In the genomic region with DNA sequence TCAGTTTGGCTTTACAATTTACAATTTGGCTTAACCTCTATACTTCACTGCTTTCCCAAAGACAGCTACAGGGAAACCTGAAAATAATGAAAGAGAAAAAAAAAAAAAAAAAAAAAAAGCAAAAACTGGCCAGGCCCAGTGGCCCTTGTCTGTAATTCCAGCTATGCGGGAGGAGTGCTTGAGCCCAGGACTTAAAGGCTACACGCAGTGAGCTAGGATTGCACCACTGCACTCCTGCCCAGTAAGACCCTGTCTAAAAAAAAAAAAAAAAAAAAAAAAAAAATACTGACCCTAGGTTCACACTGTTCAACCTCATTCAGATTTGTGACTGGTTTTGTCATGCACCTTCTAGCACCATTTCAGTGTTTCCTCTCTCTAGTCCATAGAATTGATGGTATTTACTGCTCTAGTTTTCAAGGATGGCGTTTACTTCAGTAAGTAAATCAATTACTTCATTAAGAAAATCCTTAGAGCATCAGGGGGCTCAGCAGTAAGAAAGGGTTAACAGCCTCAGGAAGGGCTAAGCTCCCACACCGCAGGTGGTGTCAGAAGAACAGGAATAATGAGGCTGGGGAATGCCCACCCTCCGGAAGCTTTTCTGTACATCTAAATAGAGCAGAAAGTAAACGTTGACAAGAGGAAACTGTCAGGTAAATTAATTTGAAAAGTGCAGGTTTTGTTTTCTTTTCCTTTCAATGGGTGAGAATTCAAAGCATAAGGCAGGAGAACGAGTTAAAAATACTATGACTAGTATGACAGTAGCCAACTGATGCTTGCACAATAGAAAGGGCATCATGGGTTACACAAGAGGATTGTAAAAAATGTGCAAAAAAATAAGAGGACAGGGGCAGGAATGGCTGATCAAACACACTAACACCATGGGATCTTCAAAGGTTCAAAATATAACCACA, we compare ENCODE assay signal across 1 cellular context.
A peak's percentile ranks its signal among the peaks of the same experiment; 100 is the strongest.
TF ChIP-seq lines count a peak whose summit lies in the region.

No MANE protein-coding gene starts in this region.

TF ChIP-seq in GM12878, 131 proteins besides CTCF, POLR2A, EP300 and RAD21 (continued from another document):
- TF ChIP-seq, protein P1, sequence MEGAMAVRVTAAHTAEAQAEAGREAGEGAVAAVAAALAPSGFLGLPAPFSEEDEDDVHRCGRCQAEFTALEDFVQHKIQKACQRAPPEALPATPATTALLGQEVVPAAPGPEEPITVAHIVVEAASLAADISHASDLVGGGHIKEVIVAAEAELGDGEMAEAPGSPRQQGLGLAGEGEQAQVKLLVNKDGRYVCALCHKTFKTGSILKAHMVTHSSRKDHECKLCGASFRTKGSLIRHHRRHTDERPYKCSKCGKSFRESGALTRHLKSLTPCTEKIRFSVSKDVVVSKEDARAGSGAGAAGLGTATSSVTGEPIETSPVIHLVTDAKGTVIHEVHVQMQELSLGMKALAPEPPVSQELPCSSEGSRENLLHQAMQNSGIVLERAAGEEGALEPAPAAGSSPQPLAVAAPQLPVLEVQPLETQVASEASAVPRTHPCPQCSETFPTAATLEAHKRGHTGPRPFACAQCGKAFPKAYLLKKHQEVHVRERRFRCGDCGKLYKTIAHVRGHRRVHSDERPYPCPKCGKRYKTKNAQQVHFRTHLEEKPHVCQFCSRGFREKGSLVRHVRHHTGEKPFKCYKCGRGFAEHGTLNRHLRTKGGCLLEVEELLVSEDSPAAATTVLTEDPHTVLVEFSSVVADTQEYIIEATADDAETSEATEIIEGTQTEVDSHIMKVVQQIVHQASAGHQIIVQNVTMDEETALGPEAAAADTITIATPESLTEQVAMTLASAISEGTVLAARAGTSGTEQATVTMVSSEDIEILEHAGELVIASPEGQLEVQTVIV (IDR thresholded peaks at IDR 0.05; ENCODE audit: borderline replicate concordance, partially characterized antibody): no peak
- TF ChIP-seq, protein P2, sequence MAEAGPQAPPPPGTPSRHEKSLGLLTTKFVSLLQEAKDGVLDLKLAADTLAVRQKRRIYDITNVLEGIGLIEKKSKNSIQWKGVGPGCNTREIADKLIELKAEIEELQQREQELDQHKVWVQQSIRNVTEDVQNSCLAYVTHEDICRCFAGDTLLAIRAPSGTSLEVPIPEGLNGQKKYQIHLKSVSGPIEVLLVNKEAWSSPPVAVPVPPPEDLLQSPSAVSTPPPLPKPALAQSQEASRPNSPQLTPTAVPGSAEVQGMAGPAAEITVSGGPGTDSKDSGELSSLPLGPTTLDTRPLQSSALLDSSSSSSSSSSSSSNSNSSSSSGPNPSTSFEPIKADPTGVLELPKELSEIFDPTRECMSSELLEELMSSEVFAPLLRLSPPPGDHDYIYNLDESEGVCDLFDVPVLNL (IDR thresholded peaks at IDR 0.05; ENCODE audit: low read depth, low read length): no peak
- TF ChIP-seq ZNF384 (IDR thresholded peaks at IDR 0.05; ENCODE audit: borderline replicate concordance, low read depth, low read length): peak; percentile 68
- TF ChIP-seq, protein P3, sequence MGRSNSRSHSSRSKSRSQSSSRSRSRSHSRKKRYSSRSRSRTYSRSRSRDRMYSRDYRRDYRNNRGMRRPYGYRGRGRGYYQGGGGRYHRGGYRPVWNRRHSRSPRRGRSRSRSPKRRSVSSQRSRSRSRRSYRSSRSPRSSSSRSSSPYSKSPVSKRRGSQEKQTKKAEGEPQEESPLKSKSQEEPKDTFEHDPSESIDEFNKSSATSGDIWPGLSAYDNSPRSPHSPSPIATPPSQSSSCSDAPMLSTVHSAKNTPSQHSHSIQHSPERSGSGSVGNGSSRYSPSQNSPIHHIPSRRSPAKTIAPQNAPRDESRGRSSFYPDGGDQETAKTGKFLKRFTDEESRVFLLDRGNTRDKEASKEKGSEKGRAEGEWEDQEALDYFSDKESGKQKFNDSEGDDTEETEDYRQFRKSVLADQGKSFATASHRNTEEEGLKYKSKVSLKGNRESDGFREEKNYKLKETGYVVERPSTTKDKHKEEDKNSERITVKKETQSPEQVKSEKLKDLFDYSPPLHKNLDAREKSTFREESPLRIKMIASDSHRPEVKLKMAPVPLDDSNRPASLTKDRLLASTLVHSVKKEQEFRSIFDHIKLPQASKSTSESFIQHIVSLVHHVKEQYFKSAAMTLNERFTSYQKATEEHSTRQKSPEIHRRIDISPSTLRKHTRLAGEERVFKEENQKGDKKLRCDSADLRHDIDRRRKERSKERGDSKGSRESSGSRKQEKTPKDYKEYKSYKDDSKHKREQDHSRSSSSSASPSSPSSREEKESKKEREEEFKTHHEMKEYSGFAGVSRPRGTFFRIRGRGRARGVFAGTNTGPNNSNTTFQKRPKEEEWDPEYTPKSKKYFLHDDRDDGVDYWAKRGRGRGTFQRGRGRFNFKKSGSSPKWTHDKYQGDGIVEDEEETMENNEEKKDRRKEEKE (IDR thresholded peaks at IDR 0.05): no peak
- TF ChIP-seq IKZF2 (IDR thresholded peaks at IDR 0.05): peak in 1 of 2 experiments; percentile 45; a peak in 2 of 4 replicates
- TF ChIP-seq WRNIP1 (IDR thresholded peaks at IDR 0.05; ENCODE audit: borderline replicate concordance, low read depth, low read length): no peak
- TF ChIP-seq, protein P4, sequence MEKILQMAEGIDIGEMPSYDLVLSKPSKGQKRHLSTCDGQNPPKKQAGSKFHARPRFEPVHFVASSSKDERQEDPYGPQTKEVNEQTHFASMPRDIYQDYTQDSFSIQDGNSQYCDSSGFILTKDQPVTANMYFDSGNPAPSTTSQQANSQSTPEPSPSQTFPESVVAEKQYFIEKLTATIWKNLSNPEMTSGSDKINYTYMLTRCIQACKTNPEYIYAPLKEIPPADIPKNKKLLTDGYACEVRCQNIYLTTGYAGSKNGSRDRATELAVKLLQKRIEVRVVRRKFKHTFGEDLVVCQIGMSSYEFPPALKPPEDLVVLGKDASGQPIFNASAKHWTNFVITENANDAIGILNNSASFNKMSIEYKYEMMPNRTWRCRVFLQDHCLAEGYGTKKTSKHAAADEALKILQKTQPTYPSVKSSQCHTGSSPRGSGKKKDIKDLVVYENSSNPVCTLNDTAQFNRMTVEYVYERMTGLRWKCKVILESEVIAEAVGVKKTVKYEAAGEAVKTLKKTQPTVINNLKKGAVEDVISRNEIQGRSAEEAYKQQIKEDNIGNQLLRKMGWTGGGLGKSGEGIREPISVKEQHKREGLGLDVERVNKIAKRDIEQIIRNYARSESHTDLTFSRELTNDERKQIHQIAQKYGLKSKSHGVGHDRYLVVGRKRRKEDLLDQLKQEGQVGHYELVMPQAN (conservative IDR thresholded peaks at IDR 0.05): no peak
- TF ChIP-seq, protein P5, sequence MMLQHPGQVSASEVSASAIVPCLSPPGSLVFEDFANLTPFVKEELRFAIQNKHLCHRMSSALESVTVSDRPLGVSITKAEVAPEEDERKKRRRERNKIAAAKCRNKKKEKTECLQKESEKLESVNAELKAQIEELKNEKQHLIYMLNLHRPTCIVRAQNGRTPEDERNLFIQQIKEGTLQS (IDR thresholded peaks at IDR 0.05; ENCODE audit: borderline replicate concordance, extremely low read depth, low read depth, low read length): no peak
- TF ChIP-seq MTA2 (IDR thresholded peaks at IDR 0.05; ENCODE audit: low read depth): 0 out of 2 replicates have a peak, but pooled peaks have one; percentile 44
- TF ChIP-seq SPI1 (IDR thresholded peaks at IDR 0.05; ENCODE audit: borderline replicate concordance, insufficient read depth, low read depth, low read length): no peak
- TF ChIP-seq, protein P6, sequence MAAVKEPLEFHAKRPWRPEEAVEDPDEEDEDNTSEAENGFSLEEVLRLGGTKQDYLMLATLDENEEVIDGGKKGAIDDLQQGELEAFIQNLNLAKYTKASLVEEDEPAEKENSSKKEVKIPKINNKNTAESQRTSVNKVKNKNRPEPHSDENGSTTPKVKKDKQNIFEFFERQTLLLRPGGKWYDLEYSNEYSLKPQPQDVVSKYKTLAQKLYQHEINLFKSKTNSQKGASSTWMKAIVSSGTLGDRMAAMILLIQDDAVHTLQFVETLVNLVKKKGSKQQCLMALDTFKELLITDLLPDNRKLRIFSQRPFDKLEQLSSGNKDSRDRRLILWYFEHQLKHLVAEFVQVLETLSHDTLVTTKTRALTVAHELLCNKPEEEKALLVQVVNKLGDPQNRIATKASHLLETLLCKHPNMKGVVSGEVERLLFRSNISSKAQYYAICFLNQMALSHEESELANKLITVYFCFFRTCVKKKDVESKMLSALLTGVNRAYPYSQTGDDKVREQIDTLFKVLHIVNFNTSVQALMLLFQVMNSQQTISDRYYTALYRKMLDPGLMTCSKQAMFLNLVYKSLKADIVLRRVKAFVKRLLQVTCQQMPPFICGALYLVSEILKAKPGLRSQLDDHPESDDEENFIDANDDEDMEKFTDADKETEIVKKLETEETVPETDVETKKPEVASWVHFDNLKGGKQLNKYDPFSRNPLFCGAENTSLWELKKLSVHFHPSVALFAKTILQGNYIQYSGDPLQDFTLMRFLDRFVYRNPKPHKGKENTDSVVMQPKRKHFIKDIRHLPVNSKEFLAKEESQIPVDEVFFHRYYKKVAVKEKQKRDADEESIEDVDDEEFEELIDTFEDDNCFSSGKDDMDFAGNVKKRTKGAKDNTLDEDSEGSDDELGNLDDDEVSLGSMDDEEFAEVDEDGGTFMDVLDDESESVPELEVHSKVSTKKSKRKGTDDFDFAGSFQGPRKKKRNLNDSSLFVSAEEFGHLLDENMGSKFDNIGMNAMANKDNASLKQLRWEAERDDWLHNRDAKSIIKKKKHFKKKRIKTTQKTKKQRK (IDR thresholded peaks at IDR 0.05; ENCODE audit: low read depth, low read length): no peak
